In genomic region chr17:63984206-63984605, GRCh38 we compare ENCODE assay signal across 18 cellular contexts. TPM values are rescaled to one million over a fixed set of nuclear protein-coding genes. Genes with fewer than 3 reads are reported as not detected.
DNase-seq lines count a peak whose midpoint lies in the region; ATAC-seq and TF ChIP-seq lines count a peak whose summit lies in the region.
"Had no signal": no experiment of that assay in that cellular context is flagged by ENCODE, and none has a peak within 500 bp of the region (broad histone marks: within the 10 kb centered on the region; RNA-seq: fewer than 3 reads in every experiment).

No MANE protein-coding gene starts in this region.

- H3K27me3 ChIP-seq in mammary epithelial cell (ENCODE audit: insufficient read depth, low read length) (no peaks in the 10 kb centered on the region), colonic mucosa (no peaks in the 10 kb centered on the region), uterus (no peaks in the 10 kb centered on the region)

- no peak overlapping the region for H3K4me3 Mint-ChIP-seq in MCF 10A (ENCODE audit: unreplicated experiment)
- H3K4me3 Mint-ChIP-seq: activated CD8-positive, alpha-beta T cell treated with anti-CD3 and anti-CD28 coated beads for 36 hours; IgD-negative memory B cell had no signal

- H3K27me3 Mint-ChIP-seq in MCF 10A (ENCODE audit: insufficient read depth, unreplicated experiment), result peaks cover under 1% of the 10 kb centered on the region
- H3K27me3 Mint-ChIP-seq: activated CD8-positive, alpha-beta T cell treated with anti-CD3 and anti-CD28 coated beads for 36 hours; IgD-negative memory B cell had no signal

- BruUV-seq in MCF 10A (replicated peaks; lab: Mats Ljungman, UMichigan) (no TSS peak), mammary epithelial cell (replicated peaks; lab: Mats Ljungman, UMichigan) (no TSS peak)

- POLR2A ChIA-PET in MCF 10A (lab: Yijun Ruan, JAX), result no interaction called here

- dilution Hi-C loops in mammary epithelial cell (cut with HindIII; ENCODE audit: low sequenced_read_pairs), result loop anchor here (5.0 kb wide), 2 partner anchors 33 to 57 kb away; no protein-coding TSS in a partner anchor

- TF ChIP-seq POLR2A in uterus (IDR thresholded peaks at IDR 0.05), result no peak

- DNase-seq in MCF 10A (ENCODE audit: unreplicated experiment), result no peak
- DNase-seq in mammary epithelial cell, result no peak
- no peak for DNase-seq in colonic mucosa
- peak; percentile 92 for DNase-seq in myocyte (ENCODE audit: low read depth)
- no peak for DNase-seq in uterus
- DNase-seq in activated T-cell treated with anti-CD3 and anti-CD28 coated beads for 4 hours, result no peak
- no peak for DNase-seq in NCI-H446 treated with DMSO at 0.1 percent for 48 hours (lab: John Stamatoyannopoulos, UW)
- DNase-seq: activated CD8-positive, alpha-beta T cell treated with anti-CD3 and anti-CD28 coated beads for 36 hours; activated gamma-delta T cell treated with Interleukin-2 at 50 U/mL for 16 hours; foreskin keratinocyte; NCI-H187 treated with DMSO at 0.1 percent for 48 hours; NCI-H526; RPMI8226; stimulated activated naive CD8-positive, alpha-beta T cell treated with anti-CD3 and anti-CD28 coated beads, Interleukin-15, Interleukin-2, amounts not matched to agents 100 U/mL and 50 U/mL, for 24 hours had no signal

- no peak overlapping the region for H3K4me2 ChIP-seq in mammary epithelial cell (ENCODE audit: insufficient read depth, low read depth, low read length)

- no peaks in the 10 kb centered on the region for H4K20me1 ChIP-seq in mammary epithelial cell (ENCODE audit: insufficient read depth, low read length)

- no peaks in the 10 kb centered on the region for H3K36me3 Mint-ChIP-seq in MCF 10A (ENCODE audit: insufficient read depth, unreplicated experiment)

- H3K9me3 ChIP-seq in mammary epithelial cell (replicated peaks; ENCODE audit: insufficient read depth, low read length), result peaks cover 3% of the 10 kb centered on the region
- no peaks in the 10 kb centered on the region for H3K9me3 ChIP-seq in colonic mucosa
- H3K9me3 ChIP-seq in uterus, result no peaks in the 10 kb centered on the region

- intact Hi-C loops in MCF 10A (cut with micrococcal nuclease), result no loop called here
- intact Hi-C loops in mammary epithelial cell (cut with micrococcal nuclease), result no loop called here
- intact Hi-C loops in colonic mucosa (cut with DNase I), result no loop called here
- intact Hi-C loops in uterus (cut with DNase I; ENCODE audit: low total_unique reads), result no loop called here

- H3K4me3 ChIP-seq in mammary epithelial cell (replicated peaks in 1 of 3; ENCODE audit: insufficient read depth in 1 of 3, low read depth in 2 of 3, low read length in 3 of 3), result no peak overlapping the region
- no peak overlapping the region for H3K4me3 ChIP-seq in colonic mucosa
- H3K4me3 ChIP-seq in uterus, result no peak overlapping the region

- no peak for ATAC-seq in HG03457 (IDR thresholded peaks at IDR 0.05; ENCODE audit: unreplicated experiment)

- no peaks in the 10 kb centered on the region for H3K79me2 ChIP-seq in mammary epithelial cell (ENCODE audit: insufficient read depth, low read length)

- peaks cover 9% of the 10 kb centered on the region for H3K4me1 Mint-ChIP-seq in MCF 10A (ENCODE audit: insufficient read depth, unreplicated experiment)

- 59% methylated on average over 5 of the region's 5 CpGs for WGBS in mammary epithelial cell (ENCODE audit: low coverage, missing lambda C conversion rate)

- no peak for TF ChIP-seq CTCF in MCF 10A (IDR thresholded peaks at IDR 0.05; ENCODE audit: unreplicated experiment)
- no peak for TF ChIP-seq CTCF in mammary epithelial cell (conservative IDR thresholded peaks at IDR 0.05 in 1 of 2, IDR thresholded peaks at IDR 0.05 in 1 of 2; ENCODE audit: extremely low read depth in 1 of 2, insufficient read depth in 1 of 2, low read depth in 1 of 2, low read length in 2 of 2)
- TF ChIP-seq CTCF in colonic mucosa (IDR thresholded peaks at IDR 0.05), result no peak
- TF ChIP-seq CTCF in uterus (IDR thresholded peaks at IDR 0.05), result no peak

- in situ Hi-C loops in mammary epithelial cell (cut with MboI; ENCODE audit: low sequenced_read_pairs in 2 of 2), result no loop called here

- CTCF ChIA-PET in MCF 10A (lab: Yijun Ruan, JAX), result interaction anchor here (0.8 to 1.8 kb wide), 3 partner anchors 8 to 65 kb away, joined by 3 to 11 read pairs (median 3); no protein-coding TSS in a partner anchor
- CTCF ChIA-PET in mammary epithelial cell (lab: Charles Lee; ENCODE audit: low non-redundant PET), result no interaction called here

- no peaks in the 10 kb centered on the region for H3K9me3 Mint-ChIP-seq in MCF 10A (ENCODE audit: unreplicated experiment)

- peaks cover 20% of the 10 kb centered on the region for H3K4me1 ChIP-seq in mammary epithelial cell (ENCODE audit: insufficient read depth, low read length)
- H3K4me1 ChIP-seq in colonic mucosa, result no peaks in the 10 kb centered on the region
- H3K4me1 ChIP-seq in uterus, result no peaks in the 10 kb centered on the region

- H3K36me3 ChIP-seq in mammary epithelial cell (ENCODE audit: insufficient read depth, low read length), result no peaks in the 10 kb centered on the region
- no peaks in the 10 kb centered on the region for H3K36me3 ChIP-seq in colonic mucosa
- no peaks in the 10 kb centered on the region for H3K36me3 ChIP-seq in uterus

- H3K9ac ChIP-seq in mammary epithelial cell (ENCODE audit: insufficient read depth, low read length) (no peak overlapping the region), colonic mucosa (ENCODE audit: low read depth in 2 of 2, low read length in 2 of 2) (no peak overlapping the region)

- H3K27ac ChIP-seq in mammary epithelial cell (ENCODE audit: insufficient read depth, low read depth, low read length), result no peak overlapping the region
- peak overlapping the region; percentile 33 for H3K27ac ChIP-seq in colonic mucosa
- H3K27ac ChIP-seq in uterus, result peak overlapping the region; percentile 52
- H3K27ac ChIP-seq: foreskin keratinocyte had no signal

- H3K27ac Mint-ChIP-seq in MCF 10A (ENCODE audit: low read depth, unreplicated experiment), result peak overlapping the region; percentile 33

- no peak overlapping the region for H2AFZ ChIP-seq in mammary epithelial cell (ENCODE audit: low read depth, low read length)

RNA-seq across cellular contexts. Expression of gene SCN4A, which starts 11.5 kb away (rescaled TPM):
- total RNA-seq in MCF 10A (2022) (0.05 TPM in 1 of 2 replicates, not detected in the other), mammary epithelial cell (not detected), colonic mucosa (under 1 TPM; 0.07 to 0.27 TPM), myocyte (99.4 and 105 TPM in 2 replicates), uterus (under 1 TPM in 2 of 4 donors, not detected in 2; 0.14 to 0.24 TPM)
- polyA plus RNA-seq in mammary epithelial cell, result 0.01 TPM
- polyA minus RNA-seq in mammary epithelial cell, result not detected
- 8.0 TPM for polyA plus RNA-seq in myocyte (2012)
- total RNA-seq: A172, foreskin keratinocyte had no signal
- polyA plus RNA-seq: foreskin keratinocyte had no signal

RNA-seq across cellular contexts. Expression of gene PRR29, which starts 13.9 kb away (rescaled TPM):
- total RNA-seq in MCF 10A (2022) (not detected in 2 replicates), mammary epithelial cell (under 1 TPM; under 0.01 to 0.09 TPM), colonic mucosa (under 1 TPM in 1 of 2 donors, not detected in 1; 0.16 TPM), myocyte (0.08 and 0.26 TPM in 2 replicates), uterus (1 to 10 TPM in 2 of 4 donors, under 1 TPM in 1, not detected in 1; 0.29 to 2.8 (median 1.5) TPM)
- 0.09 TPM for polyA plus RNA-seq in mammary epithelial cell
- polyA minus RNA-seq in mammary epithelial cell, result 0.31 TPM
- polyA plus RNA-seq in myocyte (2012), result 0.06 TPM
- total RNA-seq: foreskin keratinocyte had no signal

RNA-seq across cellular contexts. Expression of gene ICAM2, which starts 36.2 kb away (rescaled TPM):
- 0.34 TPM in 1 of 2 replicates, not detected in the other for total RNA-seq in MCF 10A (2022)
- 1 to 10 TPM in 1 of 2 donors, under 1 TPM in 1; 0.49 to 2.8 TPM for total RNA-seq in mammary epithelial cell
- 0.36 TPM for polyA plus RNA-seq in mammary epithelial cell
- not detected for polyA minus RNA-seq in mammary epithelial cell
- 1 to 10 TPM; 9.2 to 9.5 TPM for total RNA-seq in colonic mucosa
- total RNA-seq in myocyte, result 1.2 and 2.0 TPM in 2 replicates
- 0.52 TPM for polyA plus RNA-seq in myocyte (2012)
- total RNA-seq in uterus, result 100 to 1,000 TPM in 1 of 4 donors, 10 to 100 TPM in 3; 20.6 to 108 (median 42.4) TPM

RNA-seq across cellular contexts. Expression of gene CD79B, which starts 52.1 kb away (rescaled TPM):
- not detected in 2 replicates for total RNA-seq in MCF 10A (2022)
- under 1 TPM; 0.17 to 0.26 TPM for total RNA-seq in mammary epithelial cell
- 0.73 TPM for polyA plus RNA-seq in mammary epithelial cell
- polyA minus RNA-seq in mammary epithelial cell, result not detected
- total RNA-seq in colonic mucosa, result 1 to 10 TPM; 1.5 to 1.7 TPM
- total RNA-seq in myocyte, result 0.99 and 4.8 TPM in 2 replicates
- polyA plus RNA-seq in myocyte (2012), result not detected
- total RNA-seq in uterus, result 10 to 100 TPM in 1 of 4 donors, 1 to 10 TPM in 2, under 1 TPM in 1; 0.29 to 13.4 (median 4.9) TPM
- total RNA-seq: cerebellum, foreskin keratinocyte had no signal
- polyA plus RNA-seq: foreskin keratinocyte had no signal

Comparison
In these comparisons a context has a peak if more than half of its experiments do, and no peak if none do; other contexts are left out.
1. RNA of gene SCN4A, which starts 11.5 kb away (total RNA-seq): 99.4 to 105 TPM in myocyte; 0.07 to 0.27 TPM in colonic mucosa, 0.14 to 0.24 TPM in uterus, not detected in mammary epithelial cell and 0.05 TPM in MCF 10A; every median in the first group is over 10 times any median in the second.